In the genomic region with DNA sequence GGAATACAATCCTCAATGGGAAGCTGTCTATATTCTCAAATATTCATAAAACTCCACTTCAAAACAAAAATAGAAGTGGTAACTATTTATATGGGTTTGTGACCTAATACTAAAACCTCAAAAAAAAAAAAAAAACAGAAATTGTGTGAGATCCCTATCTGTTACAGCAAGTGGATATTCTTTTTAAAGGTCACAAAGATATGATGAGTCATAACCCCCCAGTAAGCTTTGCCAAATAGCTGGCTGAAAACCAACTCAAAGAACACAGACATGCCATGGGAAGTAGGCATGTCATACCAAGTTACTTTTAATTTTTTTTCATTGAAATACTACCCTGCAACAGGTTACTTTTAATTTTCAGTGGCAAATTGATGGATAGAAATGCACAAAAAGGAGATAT, we compare ENCODE assay signal across 8 cellular contexts.
DNase-seq lines count a peak whose midpoint lies in the region; ATAC-seq and FAIRE-seq lines count a peak whose summit lies in the region.

No MANE protein-coding gene starts in this region.

- H3K9me3 Mint-ChIP-seq in activated T-cell treated with anti-CD3 and anti-CD28 coated beads, Interleukin-2, amount 50 U/mL, for 4 hours: peaks cover 4% of the 10 kb centered on the region
- H3K9me3 Mint-ChIP-seq in effector memory CD8-positive, alpha-beta T cell: no peaks in the 10 kb centered on the region
- H3K9me3 Mint-ChIP-seq in stimulated activated naive CD8-positive, alpha-beta T cell treated with anti-CD3 and anti-CD28 coated beads, Interleukin-15, Interleukin-2, amounts not matched to agents 100 ng/mL and 50 ng/mL, for 24 hours: peaks cover 5% of the 10 kb centered on the region

- H3K4me1 Mint-ChIP-seq in activated T-cell treated with anti-CD3 and anti-CD28 coated beads, Interleukin-2, amount 50 U/mL, for 4 hours (ENCODE audit: low read depth): peaks cover 67% of the 10 kb centered on the region
- peaks cover 46 to 62% of the 10 kb centered on the region in 2 donors for H3K4me1 Mint-ChIP-seq in effector memory CD8-positive, alpha-beta T cell (ENCODE audit: low read depth in 2 of 2)
- peaks cover 86% of the 10 kb centered on the region for H3K4me1 Mint-ChIP-seq in stimulated activated naive CD8-positive, alpha-beta T cell treated with anti-CD3 and anti-CD28 coated beads, Interleukin-15, Interleukin-2, amounts not matched to agents 100 ng/mL and 50 ng/mL, for 24 hours (ENCODE audit: low read depth)

- peaks cover 24% of the 10 kb centered on the region for H3K36me3 Mint-ChIP-seq in activated T-cell treated with anti-CD3 and anti-CD28 coated beads, Interleukin-2, amount 50 U/mL, for 4 hours (ENCODE audit: insufficient read depth)
- peaks cover 16% of the 10 kb centered on the region for H3K36me3 Mint-ChIP-seq in effector memory CD8-positive, alpha-beta T cell (ENCODE audit: insufficient read depth)
- H3K36me3 Mint-ChIP-seq in stimulated activated naive CD8-positive, alpha-beta T cell treated with anti-CD3 and anti-CD28 coated beads, Interleukin-15, Interleukin-2, amounts not matched to agents 100 ng/mL and 50 ng/mL, for 24 hours (ENCODE audit: low read depth): peaks cover 61% of the 10 kb centered on the region

- DNase-seq in activated T-cell treated with anti-CD3 and anti-CD28 coated beads, Interleukin-2, amount 50 U/mL, for 4 hours: no peak
- no peak for DNase-seq in activated T-cell treated with anti-CD3 and anti-CD28 coated beads, Interleukin-2, amount 50 U/mL, for 1 hour
- DNase-seq in RCC 7860 (ENCODE audit: low spot score) (peak; percentile 61), DMS79 treated with DMSO at 0.1 percent for 48 hours (lab: John Stamatoyannopoulos, UW) (no peak)
- peak in 2 of 3 experiments; percentile 18 to 21 for DNase-seq in effector memory CD8-positive, alpha-beta T cell

- peak; percentile 76 to 84 for ATAC-seq in activated T-cell treated with anti-CD3 and anti-CD28 coated beads, Interleukin-2, amount 50 U/mL, for 4 hours
- peak; percentile 92 for ATAC-seq in effector memory CD8-positive, alpha-beta T cell (replicated peaks)
- no peak for ATAC-seq in GM21723 (IDR thresholded peaks at IDR 0.05; ENCODE audit: unreplicated experiment)
- no peak for ATAC-seq in HG02870 (IDR thresholded peaks at IDR 0.05; ENCODE audit: unreplicated experiment)

- H3K27me3 Mint-ChIP-seq in activated T-cell treated with anti-CD3 and anti-CD28 coated beads, Interleukin-2, amount 50 U/mL, for 4 hours (ENCODE audit: low read depth): no peaks in the 10 kb centered on the region
- no peaks in the 10 kb centered on the region for H3K27me3 Mint-ChIP-seq in effector memory CD8-positive, alpha-beta T cell
- no peaks in the 10 kb centered on the region for H3K27me3 Mint-ChIP-seq in stimulated activated naive CD8-positive, alpha-beta T cell treated with anti-CD3 and anti-CD28 coated beads, Interleukin-15, Interleukin-2, amounts not matched to agents 100 ng/mL and 50 ng/mL, for 24 hours

- peak overlapping the region; percentile 89 to 91 for H3K27ac Mint-ChIP-seq in effector memory CD8-positive, alpha-beta T cell
- H3K27ac Mint-ChIP-seq in stimulated activated naive CD8-positive, alpha-beta T cell treated with anti-CD3 and anti-CD28 coated beads, Interleukin-15, Interleukin-2, amounts not matched to agents 100 ng/mL and 50 ng/mL, for 24 hours: peak overlapping the region; percentile 73

- H3K4me3 Mint-ChIP-seq in activated T-cell treated with anti-CD3 and anti-CD28 coated beads, Interleukin-2, amount 50 U/mL, for 4 hours: peak overlapping the region; percentile 17
- peak overlapping the region; percentile 45 to 68 for H3K4me3 Mint-ChIP-seq in effector memory CD8-positive, alpha-beta T cell
- peak overlapping the region; percentile 21 for H3K4me3 Mint-ChIP-seq in stimulated activated naive CD8-positive, alpha-beta T cell treated with anti-CD3 and anti-CD28 coated beads, Interleukin-15, Interleukin-2, amounts not matched to agents 100 ng/mL and 50 ng/mL, for 24 hours

- FAIRE-seq in RCC 7860 (lab: Jason Lieb, UNC): peak; percentile 83

Comparison
In these comparisons a context has a peak if more than half of its experiments do, and no peak if none do; other contexts are left out.
1. ATAC-seq: peak in activated T-cell treated with anti-CD3 and anti-CD28 coated beads, Interleukin-2, amount 50 U/mL, for 4 hours (2 of 2) and effector memory CD8-positive, alpha-beta T cell (single experiment); none in GM21723 (single experiment) and HG02870 (single experiment).
2. DNase-seq: peak in RCC 7860 (single experiment) and effector memory CD8-positive, alpha-beta T cell (2 of 3); none in activated T-cell treated with anti-CD3 and anti-CD28 coated beads, Interleukin-2, amount 50 U/mL, for 4 hours (single experiment), activated T-cell treated with anti-CD3 and anti-CD28 coated beads, Interleukin-2, amount 50 U/mL, for 1 hour (single experiment) and DMS79 treated with DMSO at 0.1 percent for 48 hours (single experiment).
3. Peak in every context shown above with its lines, with median percentiles within 50 percentile points of each other: H3K4me3 Mint-ChIP-seq.